ENCODE assay signal across 20 cellular contexts in genomic region chr1:8765253-8765652, GRCh38. TPM values are rescaled to one million over a fixed set of nuclear protein-coding genes. Genes with fewer than 3 reads are reported as not detected.
DNase-seq lines count a peak whose midpoint lies in the region; ATAC-seq, FAIRE-seq and TF ChIP-seq lines count a peak whose summit lies in the region.
"Had no signal": no experiment of that assay in that cellular context is flagged by ENCODE, and none has a peak within 500 bp of the region (broad histone marks: within the 10 kb centered on the region; RNA-seq: fewer than 3 reads in every experiment).

No MANE protein-coding gene starts in this region.

- no peak overlapping the region for H3K9ac ChIP-seq in GM12878 (ENCODE audit: control insufficient read depth, insufficient read depth, low read length)

- in situ Hi-C loops in GM12878 (cut with MboI): no loop called here

- H3K27me3 Mint-ChIP-seq in effector memory CD8-positive, alpha-beta T cell: no peaks in the 10 kb centered on the region
- H3K27me3 Mint-ChIP-seq: CD4-positive, alpha-beta memory T cell; IgD-negative memory B cell had no signal

- WGBS in GM12878 (ENCODE audit: insufficient coverage, insufficient replicate concordance, low lambda C conversion rate, missing lambda C conversion rate): 76% methylated on average over 4 of the region's 4 CpGs

- SMC1A ChIA-PET in GM12878 (lab: Charles Lee; ENCODE audit: uncharacterized antibody, unreplicated experiment): interaction anchor here (1.0 to 1.3 kb wide), 3 partner anchors 38 to 48 kb away, joined by 3 to 4 read pairs (median 3); no protein-coding TSS in a partner anchor

- H3K4me1 ChIP-seq in GM12878 (ENCODE audit: control insufficient read depth, insufficient read depth, low read length) (peaks cover 29% of the 10 kb centered on the region), mucosa of descending colon (ENCODE audit: low read depth) (no peaks in the 10 kb centered on the region)

- H3K36me3 Mint-ChIP-seq in effector memory CD8-positive, alpha-beta T cell (ENCODE audit: insufficient read depth): no peaks in the 10 kb centered on the region

- no TSS peak for BruUV-seq in GM12878 (replicated peaks; lab: Mats Ljungman, UMichigan)

- POLR2A ChIA-PET in GM12878 (lab: Charles Lee): no interaction called here

- DNase-seq in D721Med (ENCODE audit: insufficient read length, low spot score) (peak; percentile 25), NCI-H82 treated with DMSO at 0.1 percent for 48 hours (lab: John Stamatoyannopoulos, UW; ENCODE audit: unreplicated experiment) (peak; percentile 37), GM12878 (ENCODE audit: low read depth, low spot score) (no peak), mucosa of descending colon (no peak), T-helper 2 cell (no peak), NCI-H2029 (lab: John Stamatoyannopoulos, UW) (no peak)
- DNase-seq in effector memory CD8-positive, alpha-beta T cell: no peak
- DNase-seq: ACHN; CD4-positive, alpha-beta memory T cell; DMS79; NCI-H1105; NCI-H187; NCI-H345; NCI-H526; NK-92 treated with Interleukin-12 subunit alpha and Interleukin-12 subunit beta, amount 100 ng/mL, for 24 hours; PC-3 had no signal

- CTCF ChIA-PET in GM12878 (lab: Yijun Ruan, JAX): interaction anchor here (1.0 kb wide), 1 partner anchor 10 kb away, joined by 5 read pairs; no protein-coding TSS in a partner anchor

- no peak for TF ChIP-seq RAD21 in GM12878 (IDR thresholded peaks at IDR 0.05; ENCODE audit: insufficient read depth, low read depth, low read length)

- no peak for FAIRE-seq in D721Med (lab: Jason Lieb, UNC)
- FAIRE-seq in GM12878 (lab: Jason Lieb, UNC): no peak
- FAIRE-seq: H1 had no signal

- H3K27me3 ChIP-seq in GM12878 (replicated peaks in 1 of 2; ENCODE audit: control insufficient read depth in 2 of 2, insufficient read depth in 2 of 2, low read length in 1 of 2): no peaks in the 10 kb centered on the region
- H3K27me3 ChIP-seq: SJSA1 had no signal

- RAD21 ChIA-PET in GM12878 (lab: Charles Lee; ENCODE audit: unreplicated experiment): interaction anchor here (1.0 kb wide), 1 partner anchor 28 kb away, joined by 4 read pairs; no protein-coding TSS in a partner anchor

- H3K27ac ChIP-seq in GM12878 (ENCODE audit: control insufficient read depth, insufficient read depth): peak overlapping the region; percentile 93
- H3K27ac ChIP-seq: RWPE1, SJSA1 had no signal

- no peaks in the 10 kb centered on the region for H3K9me3 Mint-ChIP-seq in effector memory CD8-positive, alpha-beta T cell
- H3K9me3 Mint-ChIP-seq: CD4-positive, alpha-beta memory T cell; IgD-negative memory B cell had no signal

- peaks cover 23% of the 10 kb centered on the region for H3K79me2 ChIP-seq in GM12878 (ENCODE audit: control insufficient read depth, insufficient read depth, low read length)

- no peak overlapping the region; the same call in 1 of the 2 replicates for H2AFZ ChIP-seq in GM12878 (ENCODE audit: control insufficient read depth, low read depth, low read length)

- H3K9me3 ChIP-seq in GM12878 (replicated peaks; ENCODE audit: control insufficient read depth, insufficient read depth, low read length) (no peaks in the 10 kb centered on the region; the same call in 2 of the 3 replicates), mucosa of descending colon (no peaks in the 10 kb centered on the region)
- H3K9me3 ChIP-seq: SJSA1 had no signal

- H4K20me1 ChIP-seq in GM12878 (ENCODE audit: control insufficient read depth, insufficient read depth): no peaks in the 10 kb centered on the region

- no peak overlapping the region for H3K4me3 ChIP-seq in GM12878
- no peak overlapping the region for H3K4me3 ChIP-seq in mucosa of descending colon
- H3K4me3 ChIP-seq: SJSA1 had no signal

- intact Hi-C loops in GM12878 (cut with micrococcal nuclease; ENCODE audit: unreplicated experiment) (no loop called here), mucosa of descending colon (cut with DNase I, micrococcal nuclease) (no loop called here)

- TF ChIP-seq CTCF in D721Med (IDR thresholded peaks at IDR 0.05; ENCODE audit: insufficient read depth, missing control alignments) (no peak), GM12878 (IDR thresholded peaks at IDR 0.05 in 2 of 3, conservative IDR thresholded peaks at IDR 0.05 in 1 of 3; ENCODE audit: control insufficient read depth in 2 of 3, extremely low read depth in 1 of 3, insufficient read depth in 1 of 3, low read depth in 3 of 3, low read length in 3 of 3) (no peak), mucosa of descending colon (IDR thresholded peaks at IDR 0.05) (no peak)

- no peak overlapping the region for H3K27ac Mint-ChIP-seq in effector memory CD8-positive, alpha-beta T cell
- H3K27ac Mint-ChIP-seq: CD4-positive, alpha-beta memory T cell had no signal

- TF ChIP-seq POLR2A in GM12878 (IDR thresholded peaks at IDR 0.05; ENCODE audit: low read depth, low read length): no peak

- TF ChIP-seq EP300 in GM12878 (IDR thresholded peaks at IDR 0.05; ENCODE audit: borderline replicate concordance in 1 of 2, control insufficient read depth in 1 of 2, low read depth in 2 of 2, low read length in 2 of 2): no peak

- H3K36me3 ChIP-seq in GM12878 (ENCODE audit: control insufficient read depth in 2 of 2, insufficient read depth in 2 of 2, low read length in 1 of 2) (no peaks in the 10 kb centered on the region), mucosa of descending colon (ENCODE audit: low read depth) (no peaks in the 10 kb centered on the region)

- H3K4me2 ChIP-seq in GM12878 (ENCODE audit: control insufficient read depth, insufficient read depth): peak overlapping the region; percentile 86

- H3K4me3 Mint-ChIP-seq in effector memory CD8-positive, alpha-beta T cell: no peak overlapping the region
- H3K4me3 Mint-ChIP-seq: CD4-positive, alpha-beta memory T cell had no signal

- ATAC-seq in GM12878 (no peak), mucosa of descending colon (peak; percentile 29)
- ATAC-seq in effector memory CD8-positive, alpha-beta T cell (replicated peaks): no peak
- ATAC-seq: PC-3 had no signal

- peaks cover 1 to 8% of the 10 kb centered on the region in 2 donors for H3K4me1 Mint-ChIP-seq in effector memory CD8-positive, alpha-beta T cell (ENCODE audit: low read depth in 2 of 2)

TF ChIP-seq in GM12878, 131 proteins besides CTCF, POLR2A, EP300 and RAD21 (continues in another document):
- TF ChIP-seq SMAD1 (IDR thresholded peaks at IDR 0.05; ENCODE audit: low read depth, partially characterized antibody): no peak
- no peak for TF ChIP-seq SPI1 (IDR thresholded peaks at IDR 0.05; ENCODE audit: borderline replicate concordance, insufficient read depth, low read depth, low read length)
- no peak for TF ChIP-seq YBX1 (IDR thresholded peaks at IDR 0.05)
- TF ChIP-seq, protein P1, sequence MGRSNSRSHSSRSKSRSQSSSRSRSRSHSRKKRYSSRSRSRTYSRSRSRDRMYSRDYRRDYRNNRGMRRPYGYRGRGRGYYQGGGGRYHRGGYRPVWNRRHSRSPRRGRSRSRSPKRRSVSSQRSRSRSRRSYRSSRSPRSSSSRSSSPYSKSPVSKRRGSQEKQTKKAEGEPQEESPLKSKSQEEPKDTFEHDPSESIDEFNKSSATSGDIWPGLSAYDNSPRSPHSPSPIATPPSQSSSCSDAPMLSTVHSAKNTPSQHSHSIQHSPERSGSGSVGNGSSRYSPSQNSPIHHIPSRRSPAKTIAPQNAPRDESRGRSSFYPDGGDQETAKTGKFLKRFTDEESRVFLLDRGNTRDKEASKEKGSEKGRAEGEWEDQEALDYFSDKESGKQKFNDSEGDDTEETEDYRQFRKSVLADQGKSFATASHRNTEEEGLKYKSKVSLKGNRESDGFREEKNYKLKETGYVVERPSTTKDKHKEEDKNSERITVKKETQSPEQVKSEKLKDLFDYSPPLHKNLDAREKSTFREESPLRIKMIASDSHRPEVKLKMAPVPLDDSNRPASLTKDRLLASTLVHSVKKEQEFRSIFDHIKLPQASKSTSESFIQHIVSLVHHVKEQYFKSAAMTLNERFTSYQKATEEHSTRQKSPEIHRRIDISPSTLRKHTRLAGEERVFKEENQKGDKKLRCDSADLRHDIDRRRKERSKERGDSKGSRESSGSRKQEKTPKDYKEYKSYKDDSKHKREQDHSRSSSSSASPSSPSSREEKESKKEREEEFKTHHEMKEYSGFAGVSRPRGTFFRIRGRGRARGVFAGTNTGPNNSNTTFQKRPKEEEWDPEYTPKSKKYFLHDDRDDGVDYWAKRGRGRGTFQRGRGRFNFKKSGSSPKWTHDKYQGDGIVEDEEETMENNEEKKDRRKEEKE (IDR thresholded peaks at IDR 0.05): no peak
- no peak for TF ChIP-seq EGR1 (IDR thresholded peaks at IDR 0.05; ENCODE audit: borderline replicate concordance in 1 of 2, low read depth in 2 of 2, low read length in 2 of 2)
- no peak for TF ChIP-seq SIN3A (IDR thresholded peaks at IDR 0.05; ENCODE audit: low read depth, low read length)
- TF ChIP-seq, protein P2, sequence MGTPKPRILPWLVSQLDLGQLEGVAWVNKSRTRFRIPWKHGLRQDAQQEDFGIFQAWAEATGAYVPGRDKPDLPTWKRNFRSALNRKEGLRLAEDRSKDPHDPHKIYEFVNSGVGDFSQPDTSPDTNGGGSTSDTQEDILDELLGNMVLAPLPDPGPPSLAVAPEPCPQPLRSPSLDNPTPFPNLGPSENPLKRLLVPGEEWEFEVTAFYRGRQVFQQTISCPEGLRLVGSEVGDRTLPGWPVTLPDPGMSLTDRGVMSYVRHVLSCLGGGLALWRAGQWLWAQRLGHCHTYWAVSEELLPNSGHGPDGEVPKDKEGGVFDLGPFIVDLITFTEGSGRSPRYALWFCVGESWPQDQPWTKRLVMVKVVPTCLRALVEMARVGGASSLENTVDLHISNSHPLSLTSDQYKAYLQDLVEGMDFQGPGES (IDR thresholded peaks at IDR 0.05): no peak
- no peak for TF ChIP-seq ASH2L (IDR thresholded peaks at IDR 0.05; ENCODE audit: borderline replicate concordance, low read depth)

RNA-seq across cellular contexts. Expression of gene RERE, which starts 52.2 kb away (rescaled TPM):
- 221 and 235 TPM in 2 replicates for total RNA-seq in GM12878 (2013; cell fraction: nucleolus; rRNA removed)
- total RNA-seq in GM12878 (2014; rRNA removed): 27.6 and 41.7 TPM in 2 replicates
- total RNA-seq in GM12878 (2014; rRNA removed; fragmentation: Illumina TruSeq; extraction: Trizol): 14.6 and 20.3 TPM in 2 replicates
- 58.9 and 60.5 TPM in 2 replicates for total RNA-seq in GM12878 (2021)
- 14.5 TPM for polyA plus RNA-seq in GM12878 (2011; ENCODE audit: low read depth)
- polyA plus RNA-seq in GM12878 (2011; rRNA removed): 7.0 and 8.9 TPM in 2 replicates
- 6.9 and 8.9 TPM in 2 replicates for polyA plus RNA-seq in GM12878 (2011; cell fraction: cytosol; rRNA removed)
- polyA plus RNA-seq in GM12878 (2011; cell fraction: nucleus; rRNA removed): 35.2 and 62.7 TPM in 2 replicates
- polyA plus RNA-seq in GM12878 (2012): 21.5 and 24.0 TPM in 2 replicates
- polyA plus RNA-seq in GM12878 (2014; fragmentation: Illumina TruSeq; extraction: Trizol): 21.2 and 25.3 TPM in 2 replicates
- 1 to 10 TPM; 5.2 to 5.9 TPM for polyA plus RNA-seq in GM12878 (2014; fragmentation: Nextera tagmentation; extraction: Ambion mirVana)
- 20.9 and 23.0 TPM in 2 replicates for polyA plus RNA-seq in GM12878 (2014; rRNA removed)
- 10 to 100 TPM; 15.8 to 20.2 TPM for polyA plus RNA-seq in GM12878 (2016; fragmentation: Nextera tagmentation; extraction: Ambion mirVana)
- 76.2 and 90.7 TPM in 2 replicates for polyA minus RNA-seq in GM12878 (2011; rRNA and poly(A)+ RNA removed)
- polyA minus RNA-seq in GM12878 (2011; cell fraction: cytosol; rRNA and poly(A)+ RNA removed): 35.8 and 43.2 TPM in 2 replicates
- polyA minus RNA-seq in GM12878 (2011; cell fraction: nucleus; rRNA and poly(A)+ RNA removed): 57.2 and 65.5 TPM in 2 replicates
- 100 to 1,000 TPM in 2 of 3 donors, 10 to 100 TPM in 1; 99.5 to 204 (median 174) TPM for total RNA-seq in mucosa of descending colon

Comparison
In these comparisons a context has a peak if more than half of its experiments do, and no peak if none do; other contexts are left out.
1. DNase-seq: peak in D721Med (single experiment) and NCI-H82 treated with DMSO at 0.1 percent for 48 hours (single experiment); none in GM12878 (single experiment), mucosa of descending colon (0 of 3), T-helper 2 cell (0 of 5), effector memory CD8-positive, alpha-beta T cell (0 of 3) and NCI-H2029 (single experiment).